9 cellular contexts compared by ENCODE assay signal in genomic region chr5:177092178-177093081, GRCh38. TPM values are rescaled to one million over a fixed set of nuclear protein-coding genes. Genes with fewer than 3 reads are reported as not detected.
"Had no signal": no experiment of that assay in that cellular context is flagged by ENCODE, and none has a peak within 500 bp of the region (broad histone marks: within the 10 kb centered on the region; RNA-seq: fewer than 3 reads in every experiment).

No MANE protein-coding gene starts in this region.

- DNase-seq: GM23248, GOT3, H7, HFFc6, KG1 had no signal

- ATAC-seq: HCT116 had no signal

- H3K9me3 ChIP-seq: HAP-1 had no signal

- H3K4me3 Mint-ChIP-seq: HFFc6 had no signal

- H3K9ac ChIP-seq: GM23248 had no signal

- H3K4me3 ChIP-seq: GM23248, HAP-1 had no signal

- H3K27ac ChIP-seq: GM23248, HL-60 had no signal

- H3K27ac Mint-ChIP-seq: HFFc6 had no signal

- H3K36me3 Mint-ChIP-seq: IgD-negative memory B cell had no signal

- H3K36me3 ChIP-seq: HAP-1 had no signal

- H2AFZ ChIP-seq: GM23248 had no signal

- H3K9me3 Mint-ChIP-seq: HFFc6, IgD-negative memory B cell had no signal

RNA-seq across cellular contexts. Expression of gene FGFR4, which starts 5.7 kb away (rescaled TPM):
- total RNA-seq: GM23248 had no signal
